ENCODE assay signal across 9 cellular contexts in genomic region chr17:1367351-1367745, GRCh38. TPM values are rescaled to one million over a fixed set of nuclear protein-coding genes. Genes with fewer than 3 reads are reported as not detected.
DNase-seq lines count a peak whose midpoint lies in the region; ATAC-seq and TF ChIP-seq lines count a peak whose summit lies in the region.
"Had no signal": no experiment of that assay in that cellular context is flagged by ENCODE, and none has a peak within 500 bp of the region (broad histone marks: within the 10 kb centered on the region; RNA-seq: fewer than 3 reads in every experiment).

No MANE protein-coding gene starts in this region.

- peaks cover 0 to 5% of the 10 kb centered on the region in 2 donors for H3K4me1 ChIP-seq in breast epithelium
- H3K4me1 ChIP-seq: BE2C had no signal

- H3K9me3 Mint-ChIP-seq in MCF 10A (ENCODE audit: unreplicated experiment) (no peaks in the 10 kb centered on the region), memory B cell (no peaks in the 10 kb centered on the region), type B pancreatic cell (no peaks in the 10 kb centered on the region)
- H3K9me3 Mint-ChIP-seq in activated naive CD4-positive, alpha-beta T cell treated with anti-CD3 and anti-CD28 coated beads, Interleukin-2, amount 50 U/mL, for 72 hours, result no peaks in the 10 kb centered on the region

- no peak overlapping the region for H3K4me3 ChIP-seq in breast epithelium

- H3K9me3 ChIP-seq in breast epithelium, result no peaks in the 10 kb centered on the region
- H3K9me3 ChIP-seq: BE2C had no signal

- CTCF ChIA-PET in MCF 10A (lab: Yijun Ruan, JAX), result interaction anchor here (1.6 to 3.3 kb wide), 2 partner anchors 29 to 144 kb away, joined by 6 to 23 read pairs; no protein-coding TSS in a partner anchor

- H3K27ac Mint-ChIP-seq in MCF 10A (ENCODE audit: low read depth, unreplicated experiment), result peak overlapping the region; percentile 67
- H3K27ac Mint-ChIP-seq in activated naive CD4-positive, alpha-beta T cell treated with anti-CD3 and anti-CD28 coated beads, Interleukin-2, amount 50 U/mL, for 72 hours, result peak overlapping the region; percentile 29 to 58
- peak overlapping the region; percentile 88 for H3K27ac Mint-ChIP-seq in memory B cell
- H3K27ac Mint-ChIP-seq in type B pancreatic cell, result peak overlapping the region; percentile 68

- H3K27me3 ChIP-seq in breast epithelium, result no peaks in the 10 kb centered on the region
- H3K27me3 ChIP-seq: BE2C had no signal

- H3K27ac ChIP-seq in breast epithelium, result peak overlapping the region in 1 of 2 donors; percentile 17

- DNase-seq in MCF 10A (ENCODE audit: unreplicated experiment) (peak; percentile 27), breast epithelium (ENCODE audit: low spot score in 2 of 2) (no peak), memory B cell (ENCODE audit: low spot score in 2 of 2) (no peak), type B pancreatic cell (ENCODE audit: extremely low spot score, unreplicated experiment) (no peak)
- DNase-seq in activated naive CD4-positive, alpha-beta T cell treated with anti-CD3 and anti-CD28 coated beads, Interleukin-2, amount 50 U/mL, for 72 hours (ENCODE audit: low spot score in 2 of 2), result no peak
- DNase-seq: BE2C had no signal

- H3K36me3 Mint-ChIP-seq in MCF 10A (ENCODE audit: insufficient read depth, unreplicated experiment), result peaks cover 71% of the 10 kb centered on the region
- peaks cover 0 to 8% of the 10 kb centered on the region in 2 donors for H3K36me3 Mint-ChIP-seq in activated naive CD4-positive, alpha-beta T cell treated with anti-CD3 and anti-CD28 coated beads, Interleukin-2, amount 50 U/mL, for 72 hours
- H3K36me3 Mint-ChIP-seq in memory B cell, result peaks cover 10% of the 10 kb centered on the region
- peaks cover 18% of the 10 kb centered on the region for H3K36me3 Mint-ChIP-seq in type B pancreatic cell

- BruUV-seq in MCF 10A (replicated peaks; lab: Mats Ljungman, UMichigan), result no TSS peak

- H3K4me3 Mint-ChIP-seq in MCF 10A (ENCODE audit: unreplicated experiment) (no peak overlapping the region), memory B cell (no peak overlapping the region), type B pancreatic cell (no peak overlapping the region)

- TF ChIP-seq CTCF in MCF 10A (IDR thresholded peaks at IDR 0.05; ENCODE audit: unreplicated experiment) (no peak), breast epithelium (IDR thresholded peaks at IDR 0.05) (no peak), type B pancreatic cell (conservative IDR thresholded peaks at IDR 0.05) (no peak)

- H3K4me1 Mint-ChIP-seq in MCF 10A (ENCODE audit: insufficient read depth, unreplicated experiment) (peaks cover 30% of the 10 kb centered on the region), memory B cell (peaks cover 38% of the 10 kb centered on the region), type B pancreatic cell (ENCODE audit: unreplicated experiment) (peaks cover 22% of the 10 kb centered on the region)

- POLR2A ChIA-PET in MCF 10A (lab: Yijun Ruan, JAX), result interaction anchor here (0.6 to 4.8 kb wide), 9 partner anchors 18 to 180 kb away, joined by 3 to 55 read pairs (median 4); partner anchors contain the start of genes INPP5K, MYO1C and YWHAE

- intact Hi-C loops in MCF 10A (cut with micrococcal nuclease) (loop anchor here (5.0 kb wide), 1 partner anchor 35 kb away; the partner anchor contains the start of gene YWHAE), breast epithelium (cut with DNase I; ENCODE audit: low total_unique reads) (loop anchor here (10.0 kb wide), 1 partner anchor 147 kb away; the partner anchor contains the start of gene INPP5K)

- no peak for TF ChIP-seq POLR2A in breast epithelium (IDR thresholded peaks at IDR 0.05)

- no peak for ATAC-seq in activated naive CD4-positive, alpha-beta T cell treated with anti-CD3 and anti-CD28 coated beads, Interleukin-2, amount 50 U/mL, for 72 hours
- ATAC-seq in memory B cell (ENCODE audit: low read depth) (no peak), GM18873 (IDR thresholded peaks at IDR 0.05; ENCODE audit: low FRiP score, unreplicated experiment) (no peak), HG02763 (IDR thresholded peaks at IDR 0.05; ENCODE audit: unreplicated experiment) (no peak), HG02623 (IDR thresholded peaks at IDR 0.05; ENCODE audit: unreplicated experiment) (no peak)

- no peaks in the 10 kb centered on the region for H3K36me3 ChIP-seq in breast epithelium

- H3K27me3 Mint-ChIP-seq in MCF 10A (ENCODE audit: insufficient read depth, unreplicated experiment) (no peaks in the 10 kb centered on the region), memory B cell (no peaks in the 10 kb centered on the region), type B pancreatic cell (no peaks in the 10 kb centered on the region)

RNA-seq across cellular contexts. Expression of gene YWHAE, which starts 32.7 kb away (rescaled TPM):
- total RNA-seq in MCF 10A (2022), result 813 and 886 TPM in 2 replicates
- total RNA-seq in breast epithelium, result 100 to 1,000 TPM; 481 to 610 (median 518) TPM
- 100 to 1,000 TPM; 301 to 497 TPM for total RNA-seq in activated naive CD4-positive, alpha-beta T cell treated with anti-CD3 and anti-CD28 coated beads, Interleukin-2, amount 50 U/mL, for 72 hours
- 674 and 773 TPM in 2 replicates for total RNA-seq in type B pancreatic cell (ENCODE audit: low replicate concordance)
